Comparison of ENCODE assay signal across 9 cellular contexts in genomic region chr11:62857541-62857982, GRCh38. TPM values are rescaled to one million over a fixed set of nuclear protein-coding genes. Genes with fewer than 3 reads are reported as not detected.
DNase-seq lines count a peak whose midpoint lies in the region; ATAC-seq lines count a peak whose summit lies in the region.
"Had no signal": no experiment of that assay in that cellular context is flagged by ENCODE, and none has a peak within 500 bp of the region (broad histone marks: within the 10 kb centered on the region; RNA-seq: fewer than 3 reads in every experiment).

No MANE protein-coding gene starts in this region.

- H3K27ac Mint-ChIP-seq in CD8-positive, alpha-beta memory T cell = peak overlapping the region in 2 of 8 donors; percentile 43 to 66
- H3K27ac Mint-ChIP-seq in activated naive CD4-positive, alpha-beta T cell treated with anti-CD3 and anti-CD28 coated beads, Interleukin-2, amount 50 U/mL, for 72 hours = peak overlapping the region; percentile 97 to 100

- peaks cover 33% of the 10 kb centered on the region for H3K4me1 ChIP-seq in CD8-positive, alpha-beta memory T cell (ENCODE audit: insufficient read depth, low read length)
- H3K4me1 ChIP-seq in mesodermal cell (ENCODE audit: control insufficient read depth, insufficient read depth, low read length, poor library complexity, severe bottlenecking) = peaks cover 35% of the 10 kb centered on the region

- no peaks in the 10 kb centered on the region for H3K27me3 ChIP-seq in CD8-positive, alpha-beta memory T cell (ENCODE audit: insufficient read depth, low read length, poor library complexity, severe bottlenecking)

- peak overlapping the region; percentile 94 for H3K27ac ChIP-seq in CD8-positive, alpha-beta memory T cell (ENCODE audit: low read depth, low read length)
- H3K27ac ChIP-seq in mesodermal cell (ENCODE audit: low read depth, low read length, severe bottlenecking) = peak overlapping the region; percentile 69

- POLR2A ChIA-PET in CD8-positive, alpha-beta memory T cell (lab: Charles Lee) = interaction anchor here (0.6 to 3.5 kb wide), 8 partner anchors 24 to 234 kb away, joined by 4 to 21 read pairs (median 6); partner anchors contain the start of genes POLR2G, SLC3A2, STX5 and TEX54

- WGBS in mesodermal cell (ENCODE audit: insufficient coverage in 2 of 2), 2 experiments = 25 to 40% methylated on average over 2 of the region's 2 CpGs

- peaks cover 0 to 6% of the 10 kb centered on the region in 2 donors for H3K27me3 Mint-ChIP-seq in CD8-positive, alpha-beta memory T cell

- H3K9me3 ChIP-seq in CD8-positive, alpha-beta memory T cell (ENCODE audit: low read length) = no peaks in the 10 kb centered on the region
- H3K9me3 ChIP-seq in mesodermal cell (ENCODE audit: control insufficient read depth, low read length) = no peaks in the 10 kb centered on the region

- peaks cover 23% of the 10 kb centered on the region for H3K36me3 ChIP-seq in CD8-positive, alpha-beta memory T cell (ENCODE audit: insufficient read depth, low read length)
- H3K36me3 ChIP-seq in mesodermal cell (ENCODE audit: control insufficient read depth, insufficient read depth, low read length) = peaks cover 34% of the 10 kb centered on the region

- peaks cover 0 to 5% (median 0%) of the 10 kb centered on the region in 5 donors for H3K9me3 Mint-ChIP-seq in CD8-positive, alpha-beta memory T cell
- H3K9me3 Mint-ChIP-seq in activated naive CD4-positive, alpha-beta T cell treated with anti-CD3 and anti-CD28 coated beads, Interleukin-2, amount 50 U/mL, for 72 hours = no peaks in the 10 kb centered on the region

- ATAC-seq in activated naive CD4-positive, alpha-beta T cell treated with anti-CD3 and anti-CD28 coated beads, Interleukin-2, amount 50 U/mL, for 72 hours = no peak
- ATAC-seq in GM21423 (IDR thresholded peaks at IDR 0.05; ENCODE audit: unreplicated experiment) (no peak), GM21447 (IDR thresholded peaks at IDR 0.05; ENCODE audit: unreplicated experiment) (no peak), HG03108 (IDR thresholded peaks at IDR 0.05; ENCODE audit: unreplicated experiment) (no peak)

- peak overlapping the region; percentile 13 to 94 (median 21) for H3K4me3 Mint-ChIP-seq in CD8-positive, alpha-beta memory T cell

- CTCF ChIA-PET in CD8-positive, alpha-beta memory T cell (lab: Charles Lee) = interaction anchor here (0.8 to 4.6 kb wide), 4 partner anchors 24 to 266 kb away, joined by 3 to 33 read pairs (median 18); partner anchors contain the start of genes C11orf98, CSKMT, SLC3A2 and TMEM179B

- H3K4me1 Mint-ChIP-seq in CD8-positive, alpha-beta memory T cell = peaks cover 41 to 47% (median 45%) of the 10 kb centered on the region in 3 donors

- no peak overlapping the region for H3K4me3 ChIP-seq in CD8-positive, alpha-beta memory T cell (ENCODE audit: low read length)
- peak overlapping the region; percentile 92 for H3K4me3 ChIP-seq in mesodermal cell (ENCODE audit: extremely low read depth, insufficient read depth, low read length, poor library complexity, severe bottlenecking)

- peaks cover 0 to 35% (median 17%) of the 10 kb centered on the region in 3 donors for H3K36me3 Mint-ChIP-seq in CD8-positive, alpha-beta memory T cell
- H3K36me3 Mint-ChIP-seq in activated naive CD4-positive, alpha-beta T cell treated with anti-CD3 and anti-CD28 coated beads, Interleukin-2, amount 50 U/mL, for 72 hours = peaks cover 45 to 62% of the 10 kb centered on the region in 2 donors

- no peak for DNase-seq in CD8-positive, alpha-beta memory T cell
- peak; percentile 55 for DNase-seq in HT-29 (ENCODE audit: low spot score)
- DNase-seq in activated naive CD4-positive, alpha-beta T cell treated with anti-CD3 and anti-CD28 coated beads, Interleukin-2, amount 50 U/mL, for 72 hours (ENCODE audit: low spot score in 2 of 2) = no peak
- no peak for DNase-seq in NCI-H2107 (lab: John Stamatoyannopoulos, UW)

RNA-seq across cellular contexts. Expression of gene WDR74, which starts 18.2 kb away (rescaled TPM):
- 100 to 1,000 TPM; 124 to 131 TPM for total RNA-seq in CD8-positive, alpha-beta memory T cell
- polyA plus RNA-seq in CD8-positive, alpha-beta memory T cell = 42.4 TPM
- total RNA-seq in HT-29 (2014; rRNA removed; shearing (Covaris generic)) = 183 and 191 TPM in 2 replicates
- 100 to 1,000 TPM in 1 of 2 donors, 10 to 100 TPM in 1; 87.2 to 105 TPM for total RNA-seq in activated naive CD4-positive, alpha-beta T cell treated with anti-CD3 and anti-CD28 coated beads, Interleukin-2, amount 50 U/mL, for 72 hours
- polyA plus RNA-seq in mesodermal cell (2013, experiment 1 of 2) = 93.1 TPM
- polyA plus RNA-seq in mesodermal cell (2013, experiment 2 of 2) = 110 TPM

RNA-seq across cellular contexts. Expression of gene SLC3A2, which starts 23.1 kb away (rescaled TPM):
- total RNA-seq in CD8-positive, alpha-beta memory T cell = 100 to 1,000 TPM; 426 to 430 TPM
- 180 TPM for polyA plus RNA-seq in CD8-positive, alpha-beta memory T cell
- total RNA-seq in HT-29 (2014; rRNA removed; shearing (Covaris generic)) = 418 and 438 TPM in 2 replicates
- 100 to 1,000 TPM; 295 to 308 TPM for total RNA-seq in activated naive CD4-positive, alpha-beta T cell treated with anti-CD3 and anti-CD28 coated beads, Interleukin-2, amount 50 U/mL, for 72 hours
- polyA plus RNA-seq in mesodermal cell (2013, experiment 1 of 2) = 157 TPM
- polyA plus RNA-seq in mesodermal cell (2013, experiment 2 of 2) = 150 TPM

RNA-seq across cellular contexts. Expression of gene TEX54, which starts 24.9 kb away (rescaled TPM):
- under 1 TPM in 1 of 2 experiments, not detected in 1; 0.50 TPM for total RNA-seq in CD8-positive, alpha-beta memory T cell
- polyA plus RNA-seq in CD8-positive, alpha-beta memory T cell = 0.66 TPM
- 0.61 TPM in 1 of 2 replicates, not detected in the other for total RNA-seq in HT-29 (2014; rRNA removed; shearing (Covaris generic))
- total RNA-seq in activated naive CD4-positive, alpha-beta T cell treated with anti-CD3 and anti-CD28 coated beads, Interleukin-2, amount 50 U/mL, for 72 hours = under 1 TPM in 1 of 2 donors, not detected in 1; 0.70 TPM
- not detected for polyA plus RNA-seq in mesodermal cell (2013, experiment 1 of 2)
- polyA plus RNA-seq in mesodermal cell (2013, experiment 2 of 2) = not detected
- total RNA-seq: omental fat pad had no signal

RNA-seq across cellular contexts. Expression of gene STX5, which starts 25.7 kb away (rescaled TPM):
- 10 to 100 TPM; 34.7 to 35.3 TPM for total RNA-seq in CD8-positive, alpha-beta memory T cell
- 37.2 TPM for polyA plus RNA-seq in CD8-positive, alpha-beta memory T cell
- total RNA-seq in HT-29 (2014; rRNA removed; shearing (Covaris generic)) = 64.6 and 80.6 TPM in 2 replicates
- 10 to 100 TPM; 23.0 to 61.3 TPM for total RNA-seq in activated naive CD4-positive, alpha-beta T cell treated with anti-CD3 and anti-CD28 coated beads, Interleukin-2, amount 50 U/mL, for 72 hours
- 54.7 TPM for polyA plus RNA-seq in mesodermal cell (2013, experiment 1 of 2)
- polyA plus RNA-seq in mesodermal cell (2013, experiment 2 of 2) = 54.2 TPM

RNA-seq across cellular contexts. Expression of gene NXF1, which starts 52.3 kb away (rescaled TPM):
- total RNA-seq in CD8-positive, alpha-beta memory T cell = 100 to 1,000 TPM; 112 to 126 TPM
- polyA plus RNA-seq in CD8-positive, alpha-beta memory T cell = 81.2 TPM
- total RNA-seq in HT-29 (2014; rRNA removed; shearing (Covaris generic)) = 24.4 and 31.7 TPM in 2 replicates
- total RNA-seq in activated naive CD4-positive, alpha-beta T cell treated with anti-CD3 and anti-CD28 coated beads, Interleukin-2, amount 50 U/mL, for 72 hours = 100 to 1,000 TPM; 104 to 132 TPM
- 47.4 TPM for polyA plus RNA-seq in mesodermal cell (2013, experiment 1 of 2)
- polyA plus RNA-seq in mesodermal cell (2013, experiment 2 of 2) = 44.0 TPM
